ENCODE assay signal across 1 cellular context in genomic region chr6:37242429-37243052, GRCh38.
TF ChIP-seq lines count a peak whose summit lies in the region.

No MANE protein-coding gene starts in this region.

TF ChIP-seq in GM23338, 12 proteins besides CTCF, POLR2A, EP300 and RAD21 (continued from another document):
- TF ChIP-seq, protein P1, sequence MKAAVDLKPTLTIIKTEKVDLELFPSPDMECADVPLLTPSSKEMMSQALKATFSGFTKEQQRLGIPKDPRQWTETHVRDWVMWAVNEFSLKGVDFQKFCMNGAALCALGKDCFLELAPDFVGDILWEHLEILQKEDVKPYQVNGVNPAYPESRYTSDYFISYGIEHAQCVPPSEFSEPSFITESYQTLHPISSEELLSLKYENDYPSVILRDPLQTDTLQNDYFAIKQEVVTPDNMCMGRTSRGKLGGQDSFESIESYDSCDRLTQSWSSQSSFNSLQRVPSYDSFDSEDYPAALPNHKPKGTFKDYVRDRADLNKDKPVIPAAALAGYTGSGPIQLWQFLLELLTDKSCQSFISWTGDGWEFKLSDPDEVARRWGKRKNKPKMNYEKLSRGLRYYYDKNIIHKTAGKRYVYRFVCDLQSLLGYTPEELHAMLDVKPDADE (IDR thresholded peaks at IDR 0.05) = no peak
- TF ChIP-seq EZH2phosphoT487 (IDR thresholded peaks at IDR 0.05; ENCODE audit: unreplicated experiment) = no peak
